Comparison of ENCODE assay signal across 11 cellular contexts in the genomic region with DNA sequence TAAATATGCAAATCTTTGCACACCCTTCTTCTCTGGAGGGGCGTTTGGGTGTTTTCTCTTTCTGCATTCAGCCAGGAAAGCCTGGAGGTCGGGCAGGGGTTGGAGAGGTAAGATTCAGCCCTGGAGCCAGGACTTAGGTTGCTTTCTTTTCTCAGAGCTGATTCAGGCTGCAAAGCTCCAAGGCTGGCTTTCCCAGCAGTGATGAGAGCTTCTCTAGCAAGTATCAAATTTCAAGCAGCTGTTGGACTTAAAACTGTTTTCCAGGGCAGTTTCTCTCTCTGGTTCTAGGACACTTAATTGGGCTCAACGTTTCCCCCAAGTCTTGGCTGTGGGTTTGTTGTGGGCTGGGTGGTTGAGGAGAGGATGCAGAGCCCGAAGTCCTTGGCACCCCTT. TPM values are rescaled to one million over a fixed set of nuclear protein-coding genes. Genes with fewer than 3 reads are reported as not detected.
DNase-seq lines count a peak whose midpoint lies in the region; ATAC-seq and TF ChIP-seq lines count a peak whose summit lies in the region.
"Had no signal": no experiment of that assay in that cellular context is flagged by ENCODE, and none has a peak within 500 bp of the region (broad histone marks: within the 10 kb centered on the region; RNA-seq: fewer than 3 reads in every experiment).

No MANE protein-coding gene starts in this region.

- H3K9me3 ChIP-seq in PC-3 (ENCODE audit: low read length) (no peaks in the 10 kb centered on the region), skeletal muscle satellite cell (replicated peaks; ENCODE audit: low read length) (no peaks in the 10 kb centered on the region)
- H3K9me3 ChIP-seq: body of pancreas, tibial nerve had no signal

- no peaks in the 10 kb centered on the region for H3K9me2 ChIP-seq in PC-3 (replicated peaks; ENCODE audit: low read length)

- H3K4me3 ChIP-seq in PC-3 (ENCODE audit: low read length) (peak overlapping the region; percentile 43; the same call in 1 of the 2 replicates), fibroblast of the aortic adventitia (ENCODE audit: low read depth, low read length) (peak overlapping the region; percentile 42), skeletal muscle satellite cell (ENCODE audit: low read length) (peak overlapping the region; percentile 42)
- H3K4me3 ChIP-seq: body of pancreas had no signal

- DNase-seq in GM03348 (ENCODE audit: low spot score) (peak; percentile 60), PC-3 (peak; percentile 56), fibroblast of the aortic adventitia (ENCODE audit: low read depth) (peak; percentile 83), D341Med (ENCODE audit: low spot score) (no peak)

- H3F3A ChIP-seq in PC-3 (ENCODE audit: low read length, unreplicated experiment), result peaks cover 8% of the 10 kb centered on the region

- H3K4me1 ChIP-seq in PC-3 (ENCODE audit: insufficient read depth, low read length), result peaks cover 42% of the 10 kb centered on the region
- peaks cover 28% of the 10 kb centered on the region for H3K4me1 ChIP-seq in skeletal muscle satellite cell (ENCODE audit: control insufficient read depth, insufficient read depth, low read length)

- CTCF ChIA-PET in PC-3 (lab: Charles Lee), result interaction anchor here (0.9 to 1.5 kb wide), 2 partner anchors 19 to 95 kb away, joined by 3 to 4 read pairs; no protein-coding TSS in a partner anchor

- H4K20me1 ChIP-seq in PC-3 (ENCODE audit: low read length), result no peaks in the 10 kb centered on the region

- H3K27ac ChIP-seq in PC-3 (ENCODE audit: low read length), result peak overlapping the region; percentile 79
- H3K27ac ChIP-seq: body of pancreas had no signal

- peak; percentile 59 for ATAC-seq in PC-3
- no peak for ATAC-seq in GM21526 (IDR thresholded peaks at IDR 0.05; ENCODE audit: low FRiP score, unreplicated experiment)
- ATAC-seq in HG02970 (IDR thresholded peaks at IDR 0.05; ENCODE audit: low FRiP score, unreplicated experiment), result no peak
- no peak for ATAC-seq in GM18502 (IDR thresholded peaks at IDR 0.05; ENCODE audit: poor library complexity, unreplicated experiment)

- POLR2A ChIA-PET in PC-3 (lab: Charles Lee; ENCODE audit: unreplicated experiment), result no interaction called here

- intact Hi-C loops in PC-3 (cut with micrococcal nuclease), result no loop called here

- peak overlapping the region; percentile 37; the same call in 1 of the 2 replicates for H3K9ac ChIP-seq in PC-3 (ENCODE audit: low read length)
- no peak overlapping the region for H3K9ac ChIP-seq in skeletal muscle satellite cell (ENCODE audit: low read depth, low read length)

- H3K27me3 ChIP-seq in PC-3 (ENCODE audit: low read length), result no peaks in the 10 kb centered on the region
- peaks cover 14% of the 10 kb centered on the region for H3K27me3 ChIP-seq in skeletal muscle satellite cell (ENCODE audit: control insufficient read depth, insufficient read depth, low read length)
- H3K27me3 ChIP-seq: body of pancreas, tibial nerve had no signal

- TF ChIP-seq CTCF in PC-3 (conservative IDR thresholded peaks at IDR 0.05; ENCODE audit: low read depth, low read length) (no peak), fibroblast of the aortic adventitia (IDR thresholded peaks at IDR 0.05; ENCODE audit: insufficient read depth, low read length) (no peak)

- H3K79me2 ChIP-seq in PC-3 (ENCODE audit: low read length), result no peaks in the 10 kb centered on the region

- BruUV-seq in PC-3 (replicated peaks; lab: Mats Ljungman, UMichigan), result no TSS peak

- H3K4me2 ChIP-seq in PC-3 (ENCODE audit: low read length), result peak overlapping the region; percentile 70
- H3K4me2 ChIP-seq in skeletal muscle satellite cell (ENCODE audit: low read length), result peak overlapping the region; percentile 70

- H3K36me3 ChIP-seq in PC-3 (ENCODE audit: low read depth, low read length) (no peaks in the 10 kb centered on the region), skeletal muscle satellite cell (ENCODE audit: insufficient read depth, low read length) (no peaks in the 10 kb centered on the region)
- H3K36me3 ChIP-seq: tibial nerve had no signal

- peak overlapping the region; percentile 58 for H2AFZ ChIP-seq in PC-3 (ENCODE audit: low read length)

RNA-seq across cellular contexts. Expression of a gene that starts 0.6 kb away (rescaled TPM):
- 8.3 and 8.8 TPM in 2 replicates for total RNA-seq in PC-3 (2014; rRNA removed)
- 5.0 and 10.4 TPM in 2 replicates for total RNA-seq in fibroblast of the aortic adventitia (ENCODE audit: low replicate concordance)
- total RNA-seq in skeletal muscle satellite cell (2012; rRNA removed), result 1.7 and 2.3 TPM in 2 replicates
- total RNA-seq: OCI-LY7 had no signal

RNA-seq across cellular contexts. Expression of a gene that starts 20.9 kb away (rescaled TPM):
- 0.29 and 0.40 TPM in 2 replicates for total RNA-seq in PC-3 (2014; rRNA removed)
- total RNA-seq in fibroblast of the aortic adventitia (ENCODE audit: low replicate concordance), result not detected in 2 replicates
- not detected in 2 replicates for total RNA-seq in skeletal muscle satellite cell (2012; rRNA removed)
- total RNA-seq: OCI-LY7 had no signal
